Comparison of ENCODE assay signal across 10 cellular contexts in genomic region chr11:128717581-128717980, GRCh38. TPM values are rescaled to one million over a fixed set of nuclear protein-coding genes. Genes with fewer than 3 reads are reported as not detected.
DNase-seq lines count a peak whose midpoint lies in the region; ATAC-seq and TF ChIP-seq lines count a peak whose summit lies in the region.
"Had no signal": no experiment of that assay in that cellular context is flagged by ENCODE, and none has a peak within 500 bp of the region (broad histone marks: within the 10 kb centered on the region; RNA-seq: fewer than 3 reads in every experiment).

No MANE protein-coding gene starts in this region.

- no peaks in the 10 kb centered on the region for H3K27me3 ChIP-seq in heart left ventricle
- H3K27me3 ChIP-seq in upper lobe of right lung = no peaks in the 10 kb centered on the region
- H3K27me3 ChIP-seq: brain microvascular endothelial cell had no signal

- peak overlapping the region; percentile 90 for H3K27ac Mint-ChIP-seq in activated T-helper 17 cell treated with anti-CD3 and anti-CD28 coated beads, Interleukin-2, amount 50 U/mL, for 72 hours
- H3K27ac Mint-ChIP-seq in naive B cell = peak overlapping the region in 5 of 6 donors; percentile 88 to 98 (median 92)

- no peaks in the 10 kb centered on the region for H3K27me3 Mint-ChIP-seq in activated T-helper 17 cell treated with anti-CD3 and anti-CD28 coated beads, Interleukin-2, amount 50 U/mL, for 72 hours
- no peaks in the 10 kb centered on the region for H3K27me3 Mint-ChIP-seq in naive B cell

- peak overlapping the region; percentile 78 for H3K4me3 Mint-ChIP-seq in activated T-helper 17 cell treated with anti-CD3 and anti-CD28 coated beads, Interleukin-2, amount 50 U/mL, for 72 hours
- H3K4me3 Mint-ChIP-seq in naive B cell = peak overlapping the region; percentile 69 to 95 (median 86)

- intact Hi-C loops in heart left ventricle (cut with DNase I) = no loop called here
- intact Hi-C loops in left ventricle myocardium superior (cut with micrococcal nuclease) = no loop called here
- intact Hi-C loops in upper lobe of right lung (cut with DNase I) = no loop called here

- peak overlapping the region; percentile 13 to 95 (median 76) for H3K27ac ChIP-seq in heart left ventricle
- peak overlapping the region; percentile 82 for H3K27ac ChIP-seq in upper lobe of right lung

- no peak for DNase-seq in heart left ventricle
- DNase-seq in left ventricle myocardium superior = no peak
- DNase-seq in naive B cell = no peak
- DNase-seq in upper lobe of right lung = no peak
- no peak for DNase-seq in kidney tubule cell (ENCODE audit: low spot score)
- DNase-seq in NCI-H2227 treated with DMSO at 0.1 percent for 48 hours (lab: John Stamatoyannopoulos, UW) = no peak
- DNase-seq: activated CD4-positive, CD25-positive, alpha-beta regulatory T cell; brain microvascular endothelial cell had no signal

- peaks cover 87% of the 10 kb centered on the region for H3K4me1 Mint-ChIP-seq in activated T-helper 17 cell treated with anti-CD3 and anti-CD28 coated beads, Interleukin-2, amount 50 U/mL, for 72 hours
- peaks cover 90 to 100% (median 99%) of the 10 kb centered on the region in 3 donors for H3K4me1 Mint-ChIP-seq in naive B cell

- no peak for TF ChIP-seq POLR2A in heart left ventricle (IDR thresholded peaks at IDR 0.05)

- H3K36me3 ChIP-seq in heart left ventricle (no peaks in the 10 kb centered on the region), upper lobe of right lung (no peaks in the 10 kb centered on the region)
- H3K36me3 ChIP-seq: brain microvascular endothelial cell had no signal

- TF ChIP-seq CTCF in heart left ventricle (IDR thresholded peaks at IDR 0.05) = no peak
- no peak for TF ChIP-seq CTCF in upper lobe of right lung (IDR thresholded peaks at IDR 0.05)

- H3K36me3 Mint-ChIP-seq in activated T-helper 17 cell treated with anti-CD3 and anti-CD28 coated beads, Interleukin-2, amount 50 U/mL, for 72 hours (ENCODE audit: low read depth) = peaks cover 10% of the 10 kb centered on the region
- peaks cover 5 to 8% of the 10 kb centered on the region in 2 donors for H3K36me3 Mint-ChIP-seq in naive B cell

- H3K9me3 ChIP-seq in heart left ventricle (no peaks in the 10 kb centered on the region), upper lobe of right lung (no peaks in the 10 kb centered on the region)

- H3K4me3 ChIP-seq in heart left ventricle (peak overlapping the region in 2 of 12 donors; percentile 17 to 30), upper lobe of right lung (no peak overlapping the region)

- H3K4me1 ChIP-seq in heart left ventricle (peaks cover 14 to 99% (median 84%) of the 10 kb centered on the region in 12 donors), upper lobe of right lung (peaks cover 94% of the 10 kb centered on the region)

- peaks cover under 1% of the 10 kb centered on the region for H3K9me3 Mint-ChIP-seq in activated T-helper 17 cell treated with anti-CD3 and anti-CD28 coated beads, Interleukin-2, amount 50 U/mL, for 72 hours
- peaks cover 0 to 2% (median 0%) of the 10 kb centered on the region in 7 donors for H3K9me3 Mint-ChIP-seq in naive B cell

- ATAC-seq in heart left ventricle = no peak
- no peak for ATAC-seq in left ventricle myocardium superior
- no peak for ATAC-seq in activated T-helper 17 cell treated with anti-CD3 and anti-CD28 coated beads, Interleukin-2, amount 50 U/mL, for 72 hours (replicated peaks)
- ATAC-seq in naive B cell (ENCODE audit: low read depth in 2 of 2) = no peak
- no peak for ATAC-seq in upper lobe of right lung
- ATAC-seq in GM18520 (IDR thresholded peaks at IDR 0.05; ENCODE audit: unreplicated experiment) = no peak

RNA-seq across cellular contexts. Expression of gene FLI1, which starts 23.7 kb away (rescaled TPM):
- total RNA-seq in heart left ventricle (10 to 100 TPM in 8 of 9 donors, 1 to 10 TPM in 1; 9.7 to 41.4 (median 19.4) TPM), left ventricle myocardium superior (18.9 TPM), upper lobe of right lung (69.7 TPM)
- polyA plus RNA-seq in heart left ventricle (10 to 100 TPM in 1 of 2 donors, 1 to 10 TPM in 1; 6.7 to 12.4 TPM), naive B cell (ENCODE audit: low read depth in 6 of 6) (100 to 1,000 TPM in 2 of 6 donors, 10 to 100 TPM in 4; 65.3 to 109 (median 88.3) TPM)
- 10 to 100 TPM; 55.6 to 73.4 TPM for total RNA-seq in activated T-helper 17 cell treated with anti-CD3 and anti-CD28 coated beads, Interleukin-2, amount 50 U/mL, for 72 hours
